Comparison of ENCODE assay signal across 2 cellular contexts in the genomic region with DNA sequence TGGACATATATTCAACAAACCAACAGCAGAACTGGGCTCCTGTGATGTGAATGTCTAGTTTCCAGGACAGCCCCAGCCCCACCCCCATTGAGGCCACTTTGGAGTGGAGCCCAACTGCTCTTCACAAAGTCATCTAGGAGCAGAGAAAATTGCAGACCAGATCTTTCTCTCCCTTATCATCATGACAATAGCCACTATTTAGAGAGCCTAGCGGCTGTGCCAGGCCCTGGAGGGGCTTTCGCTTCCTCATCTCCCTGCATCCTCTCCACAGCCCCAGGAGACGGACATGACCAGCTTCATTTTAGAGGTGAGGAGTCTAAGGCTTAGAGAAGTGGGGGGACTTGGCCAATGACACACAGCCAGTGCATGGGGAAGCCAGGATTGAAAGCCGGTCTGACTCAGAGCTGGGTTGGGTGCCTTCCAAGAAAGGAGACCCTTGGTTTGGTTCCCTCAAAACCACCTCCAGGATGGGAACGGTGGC.
TF ChIP-seq lines count a peak whose summit lies in the region.

No MANE protein-coding gene starts in this region.

TF ChIP-seq in HepG2, 621 proteins besides CTCF, POLR2A, EP300 and RAD21:
- no peak for TF ChIP-seq NFE2 (CRISPR knock-in tag; IDR thresholded peaks at IDR 0.05)
- 0 out of 2 replicates have a peak, but pooled peaks have one; percentile 34 for TF ChIP-seq POLR2G (IDR thresholded peaks at IDR 0.05; ENCODE audit: low read depth, low read length)
- TF ChIP-seq ZNF782 (CRISPR knock-in tag; IDR thresholded peaks at IDR 0.05; ENCODE audit: borderline replicate concordance): no peak
- TF ChIP-seq MYNN (CRISPR knock-in tag; IDR thresholded peaks at IDR 0.05; ENCODE audit: low read depth): no peak

TF ChIP-seq in SK-N-SH treated with all-trans-retinoic acid at 6 μM for 48 hours, 23 proteins besides CTCF, POLR2A, EP300 and RAD21:
- TF ChIP-seq RARB (CRISPR knock-in tag; IDR thresholded peaks at IDR 0.05) (no peak), ZNF8 (CRISPR knock-in tag; IDR thresholded peaks at IDR 0.05) (no peak), GLIS3 (CRISPR knock-in tag; IDR thresholded peaks at IDR 0.05) (no peak), ISL1 (CRISPR knock-in tag; IDR thresholded peaks at IDR 0.05) (no peak), ZNF565 (CRISPR knock-in tag; conservative IDR thresholded peaks at IDR 0.05; ENCODE audit: low read depth) (no peak), ZFP30 (CRISPR knock-in tag; IDR thresholded peaks at IDR 0.05) (no peak), ZNF70 (CRISPR knock-in tag; IDR thresholded peaks at IDR 0.05) (no peak), ZC3H10 (CRISPR knock-in tag; IDR thresholded peaks at IDR 0.05) (no peak), TCF4 (CRISPR knock-in tag; IDR thresholded peaks at IDR 0.05; ENCODE audit: borderline replicate concordance) (no peak), TOX (CRISPR knock-in tag; IDR thresholded peaks at IDR 0.05; ENCODE audit: borderline replicate concordance) (no peak), ZFP3 (CRISPR knock-in tag; IDR thresholded peaks at IDR 0.05) (no peak), ARNTL (CRISPR knock-in tag; IDR thresholded peaks at IDR 0.05; ENCODE audit: borderline replicate concordance, low read depth) (no peak), OSR1 (CRISPR knock-in tag; IDR thresholded peaks at IDR 0.05) (no peak), CSDC2 (CRISPR knock-in tag; IDR thresholded peaks at IDR 0.05) (no peak), SNAI2 (CRISPR knock-in tag; IDR thresholded peaks at IDR 0.05) (no peak)
- TF ChIP-seq, protein P1, sequence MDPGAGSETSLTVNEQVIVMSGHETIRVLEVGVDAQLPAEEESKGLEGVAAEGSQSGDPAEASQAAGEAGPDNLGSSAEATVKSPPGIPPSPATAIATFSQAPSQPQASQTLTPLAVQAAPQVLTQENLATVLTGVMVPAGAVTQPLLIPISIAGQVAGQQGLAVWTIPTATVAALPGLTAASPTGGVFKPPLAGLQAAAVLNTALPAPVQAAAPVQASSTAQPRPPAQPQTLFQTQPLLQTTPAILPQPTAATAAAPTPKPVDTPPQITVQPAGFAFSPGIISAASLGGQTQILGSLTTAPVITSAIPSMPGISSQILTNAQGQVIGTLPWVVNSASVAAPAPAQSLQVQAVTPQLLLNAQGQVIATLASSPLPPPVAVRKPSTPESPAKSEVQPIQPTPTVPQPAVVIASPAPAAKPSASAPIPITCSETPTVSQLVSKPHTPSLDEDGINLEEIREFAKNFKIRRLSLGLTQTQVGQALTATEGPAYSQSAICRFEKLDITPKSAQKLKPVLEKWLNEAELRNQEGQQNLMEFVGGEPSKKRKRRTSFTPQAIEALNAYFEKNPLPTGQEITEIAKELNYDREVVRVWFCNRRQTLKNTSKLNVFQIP (CRISPR knock-in tag; IDR thresholded peaks at IDR 0.05; ENCODE audit: borderline replicate concordance, low read depth): no peak
- TF ChIP-seq, protein P2, sequence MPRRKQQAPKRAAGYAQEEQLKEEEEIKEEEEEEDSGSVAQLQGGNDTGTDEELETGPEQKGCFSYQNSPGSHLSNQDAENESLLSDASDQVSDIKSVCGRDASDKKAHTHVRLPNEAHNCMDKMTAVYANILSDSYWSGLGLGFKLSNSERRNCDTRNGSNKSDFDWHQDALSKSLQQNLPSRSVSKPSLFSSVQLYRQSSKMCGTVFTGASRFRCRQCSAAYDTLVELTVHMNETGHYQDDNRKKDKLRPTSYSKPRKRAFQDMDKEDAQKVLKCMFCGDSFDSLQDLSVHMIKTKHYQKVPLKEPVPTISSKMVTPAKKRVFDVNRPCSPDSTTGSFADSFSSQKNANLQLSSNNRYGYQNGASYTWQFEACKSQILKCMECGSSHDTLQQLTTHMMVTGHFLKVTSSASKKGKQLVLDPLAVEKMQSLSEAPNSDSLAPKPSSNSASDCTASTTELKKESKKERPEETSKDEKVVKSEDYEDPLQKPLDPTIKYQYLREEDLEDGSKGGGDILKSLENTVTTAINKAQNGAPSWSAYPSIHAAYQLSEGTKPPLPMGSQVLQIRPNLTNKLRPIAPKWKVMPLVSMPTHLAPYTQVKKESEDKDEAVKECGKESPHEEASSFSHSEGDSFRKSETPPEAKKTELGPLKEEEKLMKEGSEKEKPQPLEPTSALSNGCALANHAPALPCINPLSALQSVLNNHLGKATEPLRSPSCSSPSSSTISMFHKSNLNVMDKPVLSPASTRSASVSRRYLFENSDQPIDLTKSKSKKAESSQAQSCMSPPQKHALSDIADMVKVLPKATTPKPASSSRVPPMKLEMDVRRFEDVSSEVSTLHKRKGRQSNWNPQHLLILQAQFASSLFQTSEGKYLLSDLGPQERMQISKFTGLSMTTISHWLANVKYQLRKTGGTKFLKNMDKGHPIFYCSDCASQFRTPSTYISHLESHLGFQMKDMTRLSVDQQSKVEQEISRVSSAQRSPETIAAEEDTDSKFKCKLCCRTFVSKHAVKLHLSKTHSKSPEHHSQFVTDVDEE (CRISPR knock-in tag; IDR thresholded peaks at IDR 0.05): no peak
- TF ChIP-seq, protein P3, sequence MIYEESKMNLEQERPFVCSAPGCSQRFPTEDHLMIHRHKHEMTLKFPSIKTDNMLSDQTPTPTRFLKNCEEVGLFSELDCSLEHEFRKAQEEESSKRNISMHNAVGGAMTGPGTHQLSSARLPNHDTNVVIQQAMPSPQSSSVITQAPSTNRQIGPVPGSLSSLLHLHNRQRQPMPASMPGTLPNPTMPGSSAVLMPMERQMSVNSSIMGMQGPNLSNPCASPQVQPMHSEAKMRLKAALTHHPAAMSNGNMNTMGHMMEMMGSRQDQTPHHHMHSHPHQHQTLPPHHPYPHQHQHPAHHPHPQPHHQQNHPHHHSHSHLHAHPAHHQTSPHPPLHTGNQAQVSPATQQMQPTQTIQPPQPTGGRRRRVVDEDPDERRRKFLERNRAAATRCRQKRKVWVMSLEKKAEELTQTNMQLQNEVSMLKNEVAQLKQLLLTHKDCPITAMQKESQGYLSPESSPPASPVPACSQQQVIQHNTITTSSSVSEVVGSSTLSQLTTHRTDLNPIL (CRISPR knock-in tag; IDR thresholded peaks at IDR 0.05; ENCODE audit: low read depth): no peak
- TF ChIP-seq, protein P4, sequence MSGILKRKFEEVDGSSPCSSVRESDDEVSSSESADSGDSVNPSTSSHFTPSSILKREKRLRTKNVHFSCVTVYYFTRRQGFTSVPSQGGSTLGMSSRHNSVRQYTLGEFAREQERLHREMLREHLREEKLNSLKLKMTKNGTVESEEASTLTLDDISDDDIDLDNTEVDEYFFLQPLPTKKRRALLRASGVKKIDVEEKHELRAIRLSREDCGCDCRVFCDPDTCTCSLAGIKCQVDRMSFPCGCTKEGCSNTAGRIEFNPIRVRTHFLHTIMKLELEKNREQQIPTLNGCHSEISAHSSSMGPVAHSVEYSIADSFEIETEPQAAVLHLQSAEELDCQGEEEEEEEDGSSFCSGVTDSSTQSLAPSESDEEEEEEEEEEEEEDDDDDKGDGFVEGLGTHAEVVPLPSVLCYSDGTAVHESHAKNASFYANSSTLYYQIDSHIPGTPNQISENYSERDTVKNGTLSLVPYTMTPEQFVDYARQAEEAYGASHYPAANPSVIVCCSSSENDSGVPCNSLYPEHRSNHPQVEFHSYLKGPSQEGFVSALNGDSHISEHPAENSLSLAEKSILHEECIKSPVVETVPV (CRISPR knock-in tag; IDR thresholded peaks at IDR 0.05): no peak
TF ChIP-seq in SK-N-SH treated with all-trans-retinoic acid at 6 μM for 48 hours: peak in this region for 0.
